Comparison of ENCODE assay signal across 8 cellular contexts in the genomic region with DNA sequence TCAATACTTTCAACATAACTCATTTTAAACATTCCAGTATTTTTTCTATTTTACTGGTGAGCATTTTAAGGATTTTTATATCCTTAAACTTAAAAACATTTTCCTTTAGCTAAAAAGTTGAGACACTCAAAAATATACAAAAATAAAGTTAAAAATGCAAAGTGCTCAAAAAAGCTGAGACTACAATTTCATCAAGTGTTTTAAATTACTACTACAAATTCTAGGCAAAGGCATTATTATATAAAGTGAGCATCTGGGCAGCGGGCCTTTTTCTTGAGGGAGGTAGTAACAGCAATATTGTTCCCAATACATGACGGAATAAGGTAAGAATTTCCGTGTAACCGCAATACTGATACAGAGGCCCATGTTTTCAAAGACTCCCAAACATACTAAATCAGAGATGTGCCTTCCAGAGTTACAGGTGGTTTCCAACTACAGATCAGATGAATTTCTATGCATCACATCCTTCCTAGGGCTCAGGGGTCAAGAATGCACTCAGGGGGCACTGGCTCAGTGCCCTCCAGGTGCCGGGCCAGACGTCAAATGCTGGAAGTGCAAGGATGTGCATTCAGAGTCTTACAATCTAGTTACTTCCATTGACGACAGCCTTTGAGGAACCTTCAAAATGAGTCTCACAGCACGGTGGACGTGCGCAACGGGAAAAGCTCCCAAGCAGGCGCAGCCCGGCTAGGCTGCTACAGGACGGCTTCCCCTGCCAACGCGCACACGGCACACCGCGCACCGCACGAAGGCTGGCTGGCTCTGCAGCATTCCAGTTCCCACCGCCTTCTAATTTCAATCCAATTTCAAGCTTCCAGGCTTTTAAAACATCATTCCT. TPM values are rescaled to one million over a fixed set of nuclear protein-coding genes. Genes with fewer than 3 reads are reported as not detected.
DNase-seq lines count a peak whose midpoint lies in the region; ATAC-seq and TF ChIP-seq lines count a peak whose summit lies in the region.

No MANE protein-coding gene starts in this region.

- H3K27ac ChIP-seq in esophagus squamous epithelium, result peak overlapping the region; percentile 92 to 99 (median 95)
- H3K27ac ChIP-seq in tibial nerve, result peak overlapping the region; percentile 90 to 98 (median 92)

- no peaks in the 10 kb centered on the region for H3K9me3 ChIP-seq in esophagus squamous epithelium
- H3K9me3 ChIP-seq in tibial nerve, result no peaks in the 10 kb centered on the region

- intact Hi-C loops in esophagus squamous epithelium (cut with DNase I), result no loop called here

- no peak for TF ChIP-seq EP300 in tibial nerve (IDR thresholded peaks at IDR 0.05)

- no peak for TF ChIP-seq POLR2A in esophagus squamous epithelium (IDR thresholded peaks at IDR 0.05)
- TF ChIP-seq POLR2A in tibial nerve (IDR thresholded peaks at IDR 0.05), result no peak

- H3K4me3 Mint-ChIP-seq in activated T-cell treated with anti-CD3 and anti-CD28 coated beads, Interleukin-2, amount 50 U/mL, for 4 hours, result peak overlapping the region; percentile 92
- H3K4me3 Mint-ChIP-seq in naive B cell, result peak overlapping the region; percentile 82 to 97 (median 94)

- 2 to 5% methylated on average over 16 to 22 of the region's 22 CpGs for WGBS in esophagus squamous epithelium, 2 donors
- WGBS in tibial nerve, 2 donors, result 1 to 3% methylated on average over 22 of the region's 22 CpGs

- H3K9me3 Mint-ChIP-seq in activated T-cell treated with anti-CD3 and anti-CD28 coated beads, Interleukin-2, amount 50 U/mL, for 4 hours, result no peaks in the 10 kb centered on the region
- no peaks in the 10 kb centered on the region for H3K9me3 Mint-ChIP-seq in naive B cell

- H3K36me3 ChIP-seq in H7 (replicated peaks; ENCODE audit: control insufficient read depth, insufficient read depth, low read length) (no peaks in the 10 kb centered on the region), esophagus squamous epithelium (peaks cover 0 to 10% (median 0%) of the 10 kb centered on the region in 3 donors), tibial nerve (no peaks in the 10 kb centered on the region)

- DNase-seq in GM04503 (ENCODE audit: low read depth) (peak; percentile 18), H7 (peak; percentile 62), NCI-H2171 (lab: John Stamatoyannopoulos, UW) (peak; percentile 12), esophagus squamous epithelium (lab: John Stamatoyannopoulos, UW) (no peak), naive B cell (peak; percentile 41), tibial nerve (ENCODE audit: low spot score in 2 of 2) (peak in 1 of 2 donors; percentile 19), middle frontal gyrus (ENCODE audit: extremely low spot score, low spot score) (no peak)
- no peak for DNase-seq in activated T-cell treated with anti-CD3 and anti-CD28 coated beads, Interleukin-2, amount 50 U/mL, for 4 hours

- peak; percentile 23 to 26 for ATAC-seq in activated T-cell treated with anti-CD3 and anti-CD28 coated beads, Interleukin-2, amount 50 U/mL, for 4 hours
- ATAC-seq in naive B cell (ENCODE audit: low read depth in 2 of 2), result peak; percentile 11 to 14

- H3K4me3 ChIP-seq in H7 (ENCODE audit: insufficient read depth, low read depth, low read length) (peak overlapping the region; percentile 63), esophagus squamous epithelium (peak overlapping the region; percentile 78 to 95 (median 82)), tibial nerve (peak overlapping the region; percentile 52 to 77 (median 68))

- peaks cover 9% of the 10 kb centered on the region for H3K36me3 Mint-ChIP-seq in activated T-cell treated with anti-CD3 and anti-CD28 coated beads, Interleukin-2, amount 50 U/mL, for 4 hours (ENCODE audit: insufficient read depth)
- no peaks in the 10 kb centered on the region for H3K36me3 Mint-ChIP-seq in naive B cell

- no peaks in the 10 kb centered on the region for H3K27me3 Mint-ChIP-seq in activated T-cell treated with anti-CD3 and anti-CD28 coated beads, Interleukin-2, amount 50 U/mL, for 4 hours (ENCODE audit: low read depth)
- no peaks in the 10 kb centered on the region for H3K27me3 Mint-ChIP-seq in naive B cell

- H3K27me3 ChIP-seq in H7 (ENCODE audit: control insufficient read depth, insufficient read depth, low read length), result peaks cover 2% of the 10 kb centered on the region; the same call in 1 of the 2 replicates
- H3K27me3 ChIP-seq in esophagus squamous epithelium, result no peaks in the 10 kb centered on the region
- no peaks in the 10 kb centered on the region for H3K27me3 ChIP-seq in tibial nerve

- H3K4me1 ChIP-seq in esophagus squamous epithelium (peaks cover 8 to 50% (median 11%) of the 10 kb centered on the region in 3 donors), tibial nerve (peaks cover 4 to 50% (median 14%) of the 10 kb centered on the region in 4 donors)

- H3K4me1 Mint-ChIP-seq in activated T-cell treated with anti-CD3 and anti-CD28 coated beads, Interleukin-2, amount 50 U/mL, for 4 hours (ENCODE audit: low read depth), result peaks cover 38% of the 10 kb centered on the region
- H3K4me1 Mint-ChIP-seq in naive B cell, result peaks cover 26 to 37% (median 28%) of the 10 kb centered on the region in 3 donors

- peak overlapping the region; percentile 61 to 99 (median 94) for H3K27ac Mint-ChIP-seq in naive B cell

- no peak for TF ChIP-seq CTCF in esophagus squamous epithelium (IDR thresholded peaks at IDR 0.05)
- TF ChIP-seq CTCF in tibial nerve (IDR thresholded peaks at IDR 0.05), result no peak

RNA-seq across cellular contexts. Expression of a gene that starts 1.7 kb away (rescaled TPM):
- total RNA-seq in H7 (2014; rRNA removed; shearing (Covaris generic)), result 19.9 and 22.1 TPM in 2 replicates
- 10 to 100 TPM; 49.6 to 58.7 (median 53.8) TPM for total RNA-seq in activated T-cell treated with anti-CD3 and anti-CD28 coated beads, Interleukin-2, amount 50 U/mL, for 4 hours
- 10 to 100 TPM; 25.8 to 67.9 (median 31.5) TPM for total RNA-seq in esophagus squamous epithelium
- polyA plus RNA-seq in naive B cell (ENCODE audit: low read depth in 6 of 6), result 10 to 100 TPM; 12.9 to 22.9 (median 17.6) TPM
- total RNA-seq in tibial nerve, result 10 to 100 TPM; 48.3 to 54.5 (median 51.4) TPM

RNA-seq across cellular contexts. Expression of a gene that starts 20.7 kb away (rescaled TPM):
- total RNA-seq in H7 (2014; rRNA removed; shearing (Covaris generic)), result 34.0 and 34.8 TPM in 2 replicates
- total RNA-seq in activated T-cell treated with anti-CD3 and anti-CD28 coated beads, Interleukin-2, amount 50 U/mL, for 4 hours, result 10 to 100 TPM; 31.2 to 32.0 (median 31.4) TPM
- total RNA-seq in esophagus squamous epithelium, result 10 to 100 TPM; 14.8 to 29.0 (median 21.7) TPM
- polyA plus RNA-seq in naive B cell (ENCODE audit: low read depth in 6 of 6), result 10 to 100 TPM in 2 of 6 donors, 1 to 10 TPM in 4; 8.2 to 12.1 (median 9.2) TPM
- 10 to 100 TPM; 42.0 to 47.5 (median 45.0) TPM for total RNA-seq in tibial nerve

RNA-seq across cellular contexts. Expression of a gene that starts 20.8 kb away (rescaled TPM):
- total RNA-seq in H7 (2014; rRNA removed; shearing (Covaris generic)), result 45.4 and 64.0 TPM in 2 replicates
- total RNA-seq in activated T-cell treated with anti-CD3 and anti-CD28 coated beads, Interleukin-2, amount 50 U/mL, for 4 hours, result 10 to 100 TPM; 11.9 to 14.4 (median 13.4) TPM
- 10 to 100 TPM; 12.4 to 38.7 (median 27.6) TPM for total RNA-seq in esophagus squamous epithelium
- polyA plus RNA-seq in naive B cell (ENCODE audit: low read depth in 6 of 6), result 10 to 100 TPM in 5 of 6 donors, 1 to 10 TPM in 1; 9.9 to 17.8 (median 15.2) TPM
- 10 to 100 TPM; 33.9 to 57.5 (median 52.5) TPM for total RNA-seq in tibial nerve

RNA-seq across cellular contexts. Expression of a gene that starts 28.8 kb away (rescaled TPM):
- total RNA-seq in H7 (2014; rRNA removed; shearing (Covaris generic)), result 1.3 and 1.7 TPM in 2 replicates
- 1 to 10 TPM in 2 of 3 donors, under 1 TPM in 1; 0.95 to 1.7 (median 1.6) TPM for total RNA-seq in activated T-cell treated with anti-CD3 and anti-CD28 coated beads, Interleukin-2, amount 50 U/mL, for 4 hours
- total RNA-seq in esophagus squamous epithelium (1 to 10 TPM in 3 of 4 donors, under 1 TPM in 1; 0.94 to 3.1 (median 1.4) TPM), tibial nerve (1 to 10 TPM; 2.2 to 8.4 (median 5.4) TPM)
- polyA plus RNA-seq in naive B cell (ENCODE audit: low read depth in 6 of 6), result under 1 TPM in 5 of 6 donors, not detected in 1; 0.56 to 0.98 (median 0.57) TPM

RNA-seq across cellular contexts. Expression of a gene that starts 28.8 kb away (rescaled TPM):
- total RNA-seq in H7 (2014; rRNA removed; shearing (Covaris generic)), result 13.4 and 22.9 TPM in 2 replicates
- 10 to 100 TPM; 19.2 to 26.0 (median 22.4) TPM for total RNA-seq in activated T-cell treated with anti-CD3 and anti-CD28 coated beads, Interleukin-2, amount 50 U/mL, for 4 hours
- total RNA-seq in esophagus squamous epithelium (10 to 100 TPM; 10.3 to 21.4 (median 17.6) TPM), tibial nerve (10 to 100 TPM; 27.4 to 58.3 (median 41.6) TPM)
- 10 to 100 TPM in 4 of 6 donors, 1 to 10 TPM in 2; 8.2 to 19.4 (median 12.9) TPM for polyA plus RNA-seq in naive B cell (ENCODE audit: low read depth in 6 of 6)

Comparison
In these comparisons a context has a peak if more than half of its experiments do, and no peak if none do; other contexts are left out.
1. DNase-seq: peak in GM04503 (single experiment), H7 (single experiment), NCI-H2171 (single experiment) and naive B cell (single experiment); none in activated T-cell treated with anti-CD3 and anti-CD28 coated beads, Interleukin-2, amount 50 U/mL, for 4 hours (single experiment), esophagus squamous epithelium (single experiment) and middle frontal gyrus (single experiment).
2. Peak in every context shown above with its lines, with median percentiles within 50 percentile points of each other: H3K4me3 ChIP-seq.